ENCODE assay signal across 8 cellular contexts in genomic region chr16:82456683-82457082, GRCh38.
DNase-seq lines count a peak whose midpoint lies in the region; ATAC-seq and TF ChIP-seq lines count a peak whose summit lies in the region.

No MANE protein-coding gene starts in this region.

- no peak overlapping the region for H3K27ac ChIP-seq in GM23338 (ENCODE audit: low read depth)
- no peak overlapping the region for H3K27ac ChIP-seq in MM.1S (ENCODE audit: low read length)
- H3K27ac ChIP-seq in endodermal cell (ENCODE audit: low read depth, low read length): no peak overlapping the region

- H3K4me1 Mint-ChIP-seq in GM23338 (no peaks in the 10 kb centered on the region; the same call in 2 of the 3 replicates), endodermal cell (peaks cover 47% of the 10 kb centered on the region), type B pancreatic cell (ENCODE audit: unreplicated experiment) (peaks cover 5% of the 10 kb centered on the region)

- H3K36me3 Mint-ChIP-seq in GM23338 (ENCODE audit: low read depth): no peaks in the 10 kb centered on the region
- H3K36me3 Mint-ChIP-seq in endodermal cell (ENCODE audit: low read depth): no peaks in the 10 kb centered on the region
- no peaks in the 10 kb centered on the region for H3K36me3 Mint-ChIP-seq in type B pancreatic cell

- H4K20me1 ChIP-seq in GM23338 (replicated peaks; ENCODE audit: insufficient read depth) (no peaks in the 10 kb centered on the region; the same call in 1 of the 2 replicates), MM.1S (ENCODE audit: insufficient read depth, low read length) (no peaks in the 10 kb centered on the region)

- H3F3A ChIP-seq in GM23338 (replicated peaks; ENCODE audit: low read depth) (no peaks in the 10 kb centered on the region), MM.1S (ENCODE audit: insufficient read depth, low read length) (no peaks in the 10 kb centered on the region)

- peak; percentile 1 for DNase-seq in activated T-cell treated with anti-CD3 and anti-CD28 coated beads for 24 hours (ENCODE audit: low read depth)
- DNase-seq in activated T-cell treated with anti-CD3 and anti-CD28 coated beads, Interleukin-2, amount 50 U/mL, for 1 hour: no peak
- peak; percentile 82 for DNase-seq in GM23338 (ENCODE audit: low spot score)
- peak; percentile 39 for DNase-seq in MM.1S
- DNase-seq in T-helper 9 cell: peak; percentile 8
- DNase-seq in endodermal cell: peak; percentile 88
- DNase-seq in mucosa of gallbladder (ENCODE audit: low spot score): peak; percentile 47
- no peak for DNase-seq in type B pancreatic cell (ENCODE audit: extremely low spot score, unreplicated experiment)

- H3K9me2 ChIP-seq in GM23338 (ENCODE audit: insufficient read depth): no peaks in the 10 kb centered on the region
- H3K9me2 ChIP-seq in MM.1S (replicated peaks; ENCODE audit: insufficient read depth, low read length): no peaks in the 10 kb centered on the region

- peak; percentile 99 for ATAC-seq in GM23338

- H2AFZ ChIP-seq in GM23338 (no peak overlapping the region), MM.1S (ENCODE audit: low read length) (no peak overlapping the region)

- H3K4me3 ChIP-seq in GM23338 (no peak overlapping the region), MM.1S (ENCODE audit: low read length) (no peak overlapping the region), endodermal cell (ENCODE audit: low read length) (no peak overlapping the region)

- TF ChIP-seq CTCF in GM23338 (conservative IDR thresholded peaks at IDR 0.05; ENCODE audit: low read depth in 2 of 2): peak; percentile 77 to 89
- TF ChIP-seq CTCF in MM.1S (IDR thresholded peaks at IDR 0.05; ENCODE audit: low read length): peak; percentile 55
- peak; percentile 93 for TF ChIP-seq CTCF in endodermal cell (conservative IDR thresholded peaks at IDR 0.05)
- peak; percentile 87 for TF ChIP-seq CTCF in type B pancreatic cell (conservative IDR thresholded peaks at IDR 0.05)

- no peak overlapping the region for H3K27ac Mint-ChIP-seq in GM23338
- no peak overlapping the region for H3K27ac Mint-ChIP-seq in endodermal cell
- H3K27ac Mint-ChIP-seq in type B pancreatic cell: peak overlapping the region; percentile 48

- H3K27me3 ChIP-seq in GM23338 (ENCODE audit: insufficient read depth) (no peaks in the 10 kb centered on the region), MM.1S (replicated peaks; ENCODE audit: insufficient read depth, low read length) (no peaks in the 10 kb centered on the region), endodermal cell (ENCODE audit: control insufficient read depth, insufficient read depth, low read length, poor library complexity, severe bottlenecking) (peaks cover 6% of the 10 kb centered on the region)

- no peak overlapping the region for H3K4me3 Mint-ChIP-seq in GM23338
- H3K4me3 Mint-ChIP-seq in endodermal cell: no peak overlapping the region
- H3K4me3 Mint-ChIP-seq in type B pancreatic cell: no peak overlapping the region

- H3K4me2 ChIP-seq in GM23338: no peak overlapping the region
- H3K4me2 ChIP-seq in MM.1S (ENCODE audit: low read depth, low read length): no peak overlapping the region

- H3K4me1 ChIP-seq in GM23338 (ENCODE audit: insufficient read depth) (no peaks in the 10 kb centered on the region), MM.1S (ENCODE audit: low read length) (no peaks in the 10 kb centered on the region), endodermal cell (ENCODE audit: control insufficient read depth, insufficient read depth, low read length) (peaks cover 22% of the 10 kb centered on the region)

- H3K27me3 Mint-ChIP-seq in GM23338 (ENCODE audit: insufficient read depth, low read depth, poor library complexity) (peaks cover 3% of the 10 kb centered on the region), endodermal cell (ENCODE audit: insufficient read depth) (peaks cover 47% of the 10 kb centered on the region), type B pancreatic cell (peaks cover 21% of the 10 kb centered on the region)

- H3K36me3 ChIP-seq in GM23338 (ENCODE audit: insufficient read depth) (no peaks in the 10 kb centered on the region), MM.1S (replicated peaks; ENCODE audit: insufficient read depth, low read length) (no peaks in the 10 kb centered on the region), endodermal cell (ENCODE audit: control insufficient read depth, insufficient read depth, low read length) (no peaks in the 10 kb centered on the region)

- H3K9me3 ChIP-seq in MM.1S (replicated peaks; ENCODE audit: insufficient read depth, low read length) (no peaks in the 10 kb centered on the region), endodermal cell (ENCODE audit: control insufficient read depth, low read length) (no peaks in the 10 kb centered on the region)

- no peaks in the 10 kb centered on the region for H3K79me2 ChIP-seq in GM23338 (replicated peaks; ENCODE audit: insufficient read depth)
- no peaks in the 10 kb centered on the region for H3K79me2 ChIP-seq in MM.1S (ENCODE audit: low read length)

- no peak overlapping the region for H3K9ac ChIP-seq in MM.1S (ENCODE audit: low read length)
- H3K9ac ChIP-seq in endodermal cell (ENCODE audit: extremely low read depth, low read length, poor library complexity, severe bottlenecking): no peak overlapping the region

- WGBS in endodermal cell (ENCODE audit: insufficient coverage in 1 of 2, insufficient read length in 1 of 2), 2 experiments: 0 to 4% methylated on average over 1 to 4 of the region's 4 CpGs

- H3K9me3 Mint-ChIP-seq in GM23338 (no peaks in the 10 kb centered on the region), endodermal cell (no peaks in the 10 kb centered on the region), type B pancreatic cell (no peaks in the 10 kb centered on the region)

TF ChIP-seq in GM23338, 12 proteins besides CTCF, POLR2A, EP300 and RAD21:
- TF ChIP-seq NANOG (IDR thresholded peaks at IDR 0.05; ENCODE audit: borderline replicate concordance) (no peak), ZNF114 (CRISPR knock-in tag; IDR thresholded peaks at IDR 0.05) (no peak), ETS1 (IDR thresholded peaks at IDR 0.05) (no peak), JUNB (IDR thresholded peaks at IDR 0.05; ENCODE audit: unreplicated experiment) (no peak), CREB1 (CRISPR knock-in tag; IDR thresholded peaks at IDR 0.05; ENCODE audit: low read depth) (no peak), ZNF331 (CRISPR knock-in tag; IDR thresholded peaks at IDR 0.05; ENCODE audit: low read depth) (no peak), EZH2 (IDR thresholded peaks at IDR 0.05; ENCODE audit: low read depth, unreplicated experiment) (no peak), STAT1 (IDR thresholded peaks at IDR 0.05; ENCODE audit: unreplicated experiment) (no peak), EZH2phosphoT487 (IDR thresholded peaks at IDR 0.05; ENCODE audit: unreplicated experiment) (no peak), POLR2AphosphoS5 (IDR thresholded peaks at IDR 0.05; ENCODE audit: low read depth) (no peak)

Comparison
In these comparisons a context has a peak if more than half of its experiments do, and no peak if none do; other contexts are left out.
1. DNase-seq: peak in activated T-cell treated with anti-CD3 and anti-CD28 coated beads for 24 hours (single experiment), GM23338 (single experiment), MM.1S (single experiment), T-helper 9 cell (single experiment), endodermal cell (single experiment) and mucosa of gallbladder (single experiment); none in activated T-cell treated with anti-CD3 and anti-CD28 coated beads, Interleukin-2, amount 50 U/mL, for 1 hour (single experiment) and type B pancreatic cell (single experiment).
2. Peak in every context shown above with its lines, with median percentiles within 50 percentile points of each other: CTCF ChIP-seq.